19 cellular contexts compared by ENCODE assay signal in genomic region chr6:26267083-26267589, GRCh38.
DNase-seq lines count a peak whose midpoint lies in the region; ATAC-seq and TF ChIP-seq lines count a peak whose summit lies in the region.
"Had no signal": no experiment of that assay in that cellular context is flagged by ENCODE, and none has a peak within 500 bp of the region (broad histone marks: within the 10 kb centered on the region; RNA-seq: fewer than 3 reads in every experiment).

No MANE protein-coding gene starts in this region.

- peaks cover 7% of the 10 kb centered on the region for H3K23me2 ChIP-seq in H9 (ENCODE audit: insufficient read length, low read depth, low read length, poor library complexity, severe bottlenecking)

- H3K27ac Mint-ChIP-seq in activated naive CD4-positive, alpha-beta T cell treated with anti-CD3 and anti-CD28 coated beads, Interleukin-2, amount 50 U/mL, for 72 hours = peak overlapping the region; percentile 5 to 32
- H3K27ac Mint-ChIP-seq in H9 (peak overlapping the region in 2 of 3 experiments; percentile 4 to 88; a peak in 3 of 7 replicates), neural progenitor cell (no peak overlapping the region)
- H3K27ac Mint-ChIP-seq in CD8-positive, alpha-beta memory T cell = no peak overlapping the region
- H3K27ac Mint-ChIP-seq: CD4-positive, alpha-beta T cell had no signal

- H3K9me3 Mint-ChIP-seq in activated naive CD4-positive, alpha-beta T cell treated with anti-CD3 and anti-CD28 coated beads, Interleukin-2, amount 50 U/mL, for 72 hours = no peaks in the 10 kb centered on the region
- H3K9me3 Mint-ChIP-seq in H9 (no peaks in the 10 kb centered on the region), neural progenitor cell (no peaks in the 10 kb centered on the region)
- no peaks in the 10 kb centered on the region for H3K9me3 Mint-ChIP-seq in CD8-positive, alpha-beta memory T cell
- H3K9me3 Mint-ChIP-seq: CD4-positive, alpha-beta T cell had no signal

- no peak overlapping the region for H2BK15ac ChIP-seq in H9 (ENCODE audit: low read depth, low read length)

- H3K56ac ChIP-seq in H9 (ENCODE audit: insufficient read length, low read depth, low read length) = no peak overlapping the region

- H3K4me1 Mint-ChIP-seq in H9 (peaks cover 31 to 37% of the 10 kb centered on the region in 2 experiments), neural progenitor cell (peaks cover 27% of the 10 kb centered on the region)
- H3K4me1 Mint-ChIP-seq in CD8-positive, alpha-beta memory T cell = peaks cover 18 to 26% (median 22%) of the 10 kb centered on the region in 3 donors

- H3K79me1 ChIP-seq in H9 (ENCODE audit: insufficient read depth, low read depth, low read length, poor library complexity, severe bottlenecking) = no peaks in the 10 kb centered on the region

- H3K4ac ChIP-seq in H9 (ENCODE audit: low read depth, low read length) = no peak overlapping the region

- POLR2A ChIA-PET in CD8-positive, alpha-beta memory T cell (lab: Charles Lee) = interaction anchor here (0.7 to 1.0 kb wide), 3 partner anchors 9 to 1490 kb away, joined by 3 to 6 read pairs (median 4); a partner anchor contains a TSS

- no peak for TF ChIP-seq CTCF in H9 (conservative IDR thresholded peaks at IDR 0.05)
- no peak for TF ChIP-seq CTCF in neural progenitor cell (IDR thresholded peaks at IDR 0.05)

- WGBS in H9 (ENCODE audit: extremely low coverage, insufficient read length, low lambda C conversion rate) = no CpG with 5 or more reads among the region's 3 CpGs

- no peak overlapping the region for H2BK20ac ChIP-seq in H9 (ENCODE audit: low read depth, low read length, poor library complexity, severe bottlenecking)

- ATAC-seq in activated naive CD4-positive, alpha-beta T cell treated with anti-CD3 and anti-CD28 coated beads, Interleukin-2, amount 50 U/mL, for 72 hours = no peak
- ATAC-seq in GM21390 (IDR thresholded peaks at IDR 0.05; ENCODE audit: unreplicated experiment) = no peak
- ATAC-seq: A549, SK-N-SH treated with all-trans-retinoic acid at 6 μM for 48 hours had no signal

- DNase-seq in activated naive CD4-positive, alpha-beta T cell treated with anti-CD3 and anti-CD28 coated beads, Interleukin-2, amount 50 U/mL, for 72 hours (ENCODE audit: low spot score in 2 of 2) = no peak
- DNase-seq in activated naive CD4-positive, alpha-beta T cell treated with anti-CD3 and anti-CD28 coated beads, Interleukin-2, amount 50 U/mL, for 16 hours = no peak
- DNase-seq in H9 (no peak), SK-MEL-5 (ENCODE audit: low read depth, low spot score) (peak; percentile 19), neural progenitor cell (ENCODE audit: low spot score) (no peak), KBM-7 (no peak)
- no peak for DNase-seq in CD8-positive, alpha-beta memory T cell
- DNase-seq: CD4-positive, alpha-beta T cell; DMS79; H7; MV-4-11; NCI-H1694 treated with DMSO at 0.1 percent for 48 hours; NCI-H510A; NCI-H748 treated with DMSO at 0.1 percent for 48 hours; NK-92 treated with Interleukin-12 subunit alpha and Interleukin-12 subunit beta, amount 100 ng/mL, for 24 hours; SHP77 treated with DMSO at 0.1 percent for 48 hours had no signal

- no peak overlapping the region for H2AK5ac ChIP-seq in H9 (ENCODE audit: insufficient read length, low read length)

- no peak overlapping the region for H4K8ac ChIP-seq in H9 (replicated peaks; ENCODE audit: insufficient read length, low read depth, low read length)

- H3K36me3 ChIP-seq in neural progenitor cell = no peaks in the 10 kb centered on the region
- no peaks in the 10 kb centered on the region for H3K36me3 ChIP-seq in CD8-positive, alpha-beta memory T cell (ENCODE audit: insufficient read depth, low read length)

- no peak overlapping the region for H3K14ac ChIP-seq in H9 (ENCODE audit: insufficient read depth, low read length)

- no peak overlapping the region for H4K5ac ChIP-seq in H9 (ENCODE audit: insufficient read length, low read depth, low read length)

- H3K27me3 Mint-ChIP-seq in H9 (ENCODE audit: low read depth) (peaks cover 3% of the 10 kb centered on the region), neural progenitor cell (ENCODE audit: insufficient read depth, low read depth) (peaks cover 10% of the 10 kb centered on the region)
- H3K27me3 Mint-ChIP-seq in CD8-positive, alpha-beta memory T cell = peaks cover 0 to 7% of the 10 kb centered on the region in 2 donors
- H3K27me3 Mint-ChIP-seq: CD4-positive, alpha-beta T cell had no signal

- H3K4me3 Mint-ChIP-seq in H9 (no peak overlapping the region), neural progenitor cell (peak overlapping the region; percentile 16)
- peak overlapping the region in 1 of 7 donors; percentile 43 for H3K4me3 Mint-ChIP-seq in CD8-positive, alpha-beta memory T cell
- H3K4me3 Mint-ChIP-seq: CD4-positive, alpha-beta T cell had no signal

- H3K79me2 ChIP-seq in H9 (ENCODE audit: insufficient read depth, low read length) (no peaks in the 10 kb centered on the region; the same call in 1 of the 2 replicates), neural progenitor cell (ENCODE audit: low read depth) (peaks cover 36% of the 10 kb centered on the region)

- H2BK120ac ChIP-seq in H9 (ENCODE audit: low read depth, low read length, poor library complexity, severe bottlenecking) = no peak overlapping the region

- H3K9me3 ChIP-seq in H9 (ENCODE audit: control insufficient read depth, low read depth, low read length) (no peaks in the 10 kb centered on the region), neural progenitor cell (ENCODE audit: low read depth) (no peaks in the 10 kb centered on the region)
- H3K9me3 ChIP-seq in CD8-positive, alpha-beta memory T cell (ENCODE audit: low read length) = no peaks in the 10 kb centered on the region

- H4K20me1 ChIP-seq in H9 (ENCODE audit: control insufficient read depth, insufficient read depth, insufficient read length) = no peaks in the 10 kb centered on the region
- peaks cover 16% of the 10 kb centered on the region for H4K20me1 ChIP-seq in neural progenitor cell (ENCODE audit: low read depth)

- no peak overlapping the region for H3K18ac ChIP-seq in H9 (ENCODE audit: insufficient read length, low read depth, low read length)

- H2AFZ ChIP-seq in H9 (ENCODE audit: low read length) (no peak overlapping the region), neural progenitor cell (replicated peaks) (no peak overlapping the region)

- CTCF ChIA-PET in CD8-positive, alpha-beta memory T cell (lab: Charles Lee) = interaction anchor here (1.1 to 1.7 kb wide), 3 partner anchors 16 to 19 kb away, joined by 3 to 5 read pairs (median 4); a partner anchor contains a TSS

- H3F3A ChIP-seq in neural progenitor cell (ENCODE audit: low read depth) = peaks cover 40% of the 10 kb centered on the region

- no peak overlapping the region for H3K4me3 ChIP-seq in neural progenitor cell
- H3K4me3 ChIP-seq in CD8-positive, alpha-beta memory T cell (ENCODE audit: low read length) = no peak overlapping the region
- H3K4me3 ChIP-seq: A549 had no signal

- no peaks in the 10 kb centered on the region for H3K27me3 ChIP-seq in H9 (ENCODE audit: insufficient read depth, low read length)
- no peaks in the 10 kb centered on the region for H3K27me3 ChIP-seq in neural progenitor cell
- no peaks in the 10 kb centered on the region for H3K27me3 ChIP-seq in CD8-positive, alpha-beta memory T cell (ENCODE audit: insufficient read depth, low read length, poor library complexity, severe bottlenecking)

- no peak overlapping the region for H3K23ac ChIP-seq in H9 (ENCODE audit: insufficient read length, low read depth, low read length)

- in situ Hi-C loops in SK-MEL-5 (cut with HindIII; ENCODE audit: low pct_unique_long_range_greater_than_20kb, low sequenced_read_pairs) = no loop called here
- in situ Hi-C loops in KBM-7 (cut with MboI; ENCODE audit: low pct_unique_long_range_greater_than_20kb, low sequenced_read_pairs) = no loop called here

- H3K9ac ChIP-seq in H9 (ENCODE audit: extremely low read depth, insufficient read length, low read length) (no peak overlapping the region), neural progenitor cell (no peak overlapping the region)

- H3K4me2 ChIP-seq in H9 (ENCODE audit: insufficient read depth, insufficient read length, low read length) = no peak overlapping the region
- no peak overlapping the region for H3K4me2 ChIP-seq in neural progenitor cell
- H3K4me2 ChIP-seq: A549 had no signal

- no peak overlapping the region for H2BK12ac ChIP-seq in H9 (ENCODE audit: insufficient read length, low read depth, low read length)

- H3K27ac ChIP-seq in H9 (ENCODE audit: insufficient read length, low read depth, low read length) (no peak overlapping the region), neural progenitor cell (no peak overlapping the region)
- no peak overlapping the region for H3K27ac ChIP-seq in CD8-positive, alpha-beta memory T cell (ENCODE audit: low read depth, low read length)
- H3K27ac ChIP-seq: A549 had no signal

- peaks cover 8 to 20% of the 10 kb centered on the region in 2 donors for H3K36me3 Mint-ChIP-seq in activated naive CD4-positive, alpha-beta T cell treated with anti-CD3 and anti-CD28 coated beads, Interleukin-2, amount 50 U/mL, for 72 hours
- H3K36me3 Mint-ChIP-seq in H9 (ENCODE audit: insufficient read depth in 1 of 3, low read depth in 3 of 3) (no peaks in the 10 kb centered on the region; a peak in 2 of 7 replicates), neural progenitor cell (no peaks in the 10 kb centered on the region)
- peaks cover 0 to 3% (median 0%) of the 10 kb centered on the region in 3 donors for H3K36me3 Mint-ChIP-seq in CD8-positive, alpha-beta memory T cell

- H2BK5ac ChIP-seq in H9 (ENCODE audit: insufficient read length, low read length) = no peak overlapping the region

- H3T11ph ChIP-seq in H9 (ENCODE audit: low read length) = no peak overlapping the region

- H4K91ac ChIP-seq in H9 (ENCODE audit: insufficient read length, low read depth, low read length) = no peak overlapping the region

- H3K4me1 ChIP-seq in H9 (ENCODE audit: insufficient read depth, low read length) (no peaks in the 10 kb centered on the region; the same call in 1 of the 2 replicates), neural progenitor cell (peaks cover 20% of the 10 kb centered on the region)
- peaks cover 13% of the 10 kb centered on the region for H3K4me1 ChIP-seq in CD8-positive, alpha-beta memory T cell (ENCODE audit: insufficient read depth, low read length)
- H3K4me1 ChIP-seq: A549 had no signal

Comparison
In these comparisons a context has a peak if more than half of its experiments do, and no peak if none do; other contexts are left out.
1. H3K27ac Mint-ChIP-seq: peak in activated naive CD4-positive, alpha-beta T cell treated with anti-CD3 and anti-CD28 coated beads, Interleukin-2, amount 50 U/mL, for 72 hours (2 of 2) and H9 (2 of 3); none in neural progenitor cell (single experiment) and CD8-positive, alpha-beta memory T cell (0 of 8).